In the genomic region with DNA sequence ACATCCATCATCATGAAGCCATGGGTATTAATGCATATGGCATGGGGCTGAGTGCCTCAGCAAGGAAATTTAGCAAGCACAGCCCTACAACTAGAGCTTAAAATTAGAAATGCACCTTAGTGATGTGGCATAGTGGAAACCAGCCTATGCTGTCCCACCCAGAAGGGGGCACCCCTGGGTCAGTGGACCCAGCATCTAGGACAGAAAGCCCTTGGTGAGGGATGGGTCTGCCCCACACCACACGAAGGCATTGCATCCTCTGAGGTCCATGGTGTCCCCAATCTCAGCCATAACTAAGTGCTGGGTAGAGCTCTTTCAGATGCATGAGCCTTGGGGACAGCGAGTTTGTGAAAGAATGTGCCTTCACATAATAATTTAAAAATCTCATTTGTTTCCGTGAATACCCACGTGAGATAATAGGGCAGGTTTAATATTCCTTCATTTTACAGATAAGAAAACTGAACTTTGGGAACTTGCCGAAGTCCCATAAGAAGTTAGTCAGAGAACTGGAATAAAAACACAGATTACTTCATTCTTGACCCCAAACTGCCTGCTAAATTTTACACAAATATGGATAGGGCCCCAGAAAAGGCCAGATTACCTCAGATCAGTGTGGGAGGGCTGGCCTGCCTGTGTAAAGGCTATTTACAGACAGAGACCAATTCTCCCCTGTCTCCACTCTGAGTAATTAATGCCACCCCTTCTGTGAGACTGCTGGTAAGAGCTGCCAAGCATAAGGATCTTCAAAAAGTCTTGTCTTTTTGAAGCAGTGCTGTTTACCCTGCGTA, we compare ENCODE assay signal across 17 cellular contexts.
DNase-seq lines count a peak whose midpoint lies in the region; ATAC-seq and TF ChIP-seq lines count a peak whose summit lies in the region.
"Had no signal": no experiment of that assay in that cellular context is flagged by ENCODE, and none has a peak within 500 bp of the region (broad histone marks: within the 10 kb centered on the region; RNA-seq: fewer than 3 reads in every experiment).

No MANE protein-coding gene starts in this region.

- H3K27ac ChIP-seq in mesendoderm (ENCODE audit: low read depth, low read length) (no peak overlapping the region), tibial nerve (peak overlapping the region in 2 of 4 donors; percentile 14 to 53)
- H3K27ac ChIP-seq: SJSA1, VCaP had no signal

- no peak overlapping the region for H4K8ac ChIP-seq in mesendoderm (ENCODE audit: low read depth, low read length)

- H3K4me1 ChIP-seq in mesendoderm (ENCODE audit: control insufficient read depth, low read depth, low read length) (no peaks in the 10 kb centered on the region), tibial nerve (peaks cover 0 to 26% (median 7%) of the 10 kb centered on the region in 4 donors)

- no peak overlapping the region for H3K4ac ChIP-seq in mesendoderm (ENCODE audit: low read depth, low read length)

- no peak overlapping the region for H3K4me3 ChIP-seq in GM06990 (replicated peaks; ENCODE audit: low read depth, low read length)
- H3K4me3 ChIP-seq in fibroblast of mammary gland (ENCODE audit: control insufficient read depth, low read depth, low read length), result no peak overlapping the region
- no peak overlapping the region for H3K4me3 ChIP-seq in mesendoderm (ENCODE audit: low read length)
- H3K4me3 ChIP-seq in tibial nerve, result no peak overlapping the region
- H3K4me3 ChIP-seq: SJSA1 had no signal

- no peaks in the 10 kb centered on the region for H3K79me2 ChIP-seq in mesendoderm (ENCODE audit: control insufficient read depth, insufficient read depth, low read length)

- TF ChIP-seq EP300 in tibial nerve (IDR thresholded peaks at IDR 0.05), result no peak

- no peak for ATAC-seq in GM18498 (IDR thresholded peaks at IDR 0.05; ENCODE audit: unreplicated experiment)
- no peak for ATAC-seq in HG02623 (IDR thresholded peaks at IDR 0.05; ENCODE audit: unreplicated experiment)
- ATAC-seq: activated T-cell treated with anti-CD3 and anti-CD28 coated beads, Interleukin-2, amount 50 U/mL, for 4 hours had no signal

- no peaks in the 10 kb centered on the region for H3K27me3 ChIP-seq in GM06990 (replicated peaks; ENCODE audit: control insufficient read depth, insufficient read depth, low read length)
- no peaks in the 10 kb centered on the region for H3K27me3 ChIP-seq in mesendoderm (ENCODE audit: insufficient read depth, low read length, poor library complexity)
- no peaks in the 10 kb centered on the region for H3K27me3 ChIP-seq in tibial nerve
- H3K27me3 ChIP-seq: SJSA1 had no signal

- H2BK120ac ChIP-seq in mesendoderm (ENCODE audit: low read depth, low read length), result no peak overlapping the region

- no peak overlapping the region for H2BK5ac ChIP-seq in mesendoderm (ENCODE audit: low read length)

- no peak overlapping the region for H3K4me2 ChIP-seq in mesendoderm (ENCODE audit: low read length)

- no peaks in the 10 kb centered on the region for H3K9me3 ChIP-seq in tibial nerve
- H3K9me3 ChIP-seq: SJSA1 had no signal

- H3K56ac ChIP-seq in mesendoderm (ENCODE audit: low read length), result no peak overlapping the region

- no peak for TF ChIP-seq POLR2A in tibial nerve (IDR thresholded peaks at IDR 0.05)

- TF ChIP-seq CTCF in GM06990 (IDR thresholded peaks at IDR 0.05; ENCODE audit: insufficient read depth, low read length, poor library complexity, severe bottlenecking) (peak; percentile 24), fibroblast of mammary gland (conservative IDR thresholded peaks at IDR 0.05; ENCODE audit: control insufficient read depth, insufficient read depth, low read depth, low read length) (peak; percentile 13), tibial nerve (IDR thresholded peaks at IDR 0.05) (no peak)

- H3K9ac ChIP-seq in mesendoderm (ENCODE audit: low read length), result no peak overlapping the region

- H3K36me3 ChIP-seq in GM06990 (ENCODE audit: control insufficient read depth, insufficient read depth, low read length) (peaks cover 6% of the 10 kb centered on the region), mesendoderm (ENCODE audit: control insufficient read depth, insufficient read depth, low read length) (no peaks in the 10 kb centered on the region), tibial nerve (no peaks in the 10 kb centered on the region)
- H3K36me3 ChIP-seq: SJSA1 had no signal

- no peak for DNase-seq in GM06990 (ENCODE audit: extremely low read depth, insufficient read length)
- peak; percentile 74 for DNase-seq in NCI-H69 (lab: John Stamatoyannopoulos, UW)
- peak; percentile 57 for DNase-seq in fibroblast of mammary gland (ENCODE audit: low read depth)
- peak; percentile 19 for DNase-seq in mesendoderm
- no peak for DNase-seq in tibial nerve (ENCODE audit: low spot score in 2 of 2)
- DNase-seq in NCI-H2196 (lab: John Stamatoyannopoulos, UW; ENCODE audit: unreplicated experiment), result no peak
- DNase-seq: activated T-cell treated with anti-CD3 and anti-CD28 coated beads, Interleukin-2, amount 50 U/mL, for 4 hours; anterior cingulate cortex; C1 segment of cervical spinal cord; hypothalamus; NCI-H524 treated with DMSO at 0.1 percent for 48 hours; stimulated activated CD4-positive, alpha-beta T cell treated with anti-CD3 and anti-CD28 coated beads, Interleukin-4, amount 100 ng/mL, for 4 hours; stimulated activated naive CD8-positive, alpha-beta T cell treated with anti-CD3 and anti-CD28 coated beads, Interleukin-15, amount 100 ng/mL, for 72 hours had no signal

- no peak overlapping the region for H3K23ac ChIP-seq in mesendoderm (ENCODE audit: low read length)

- no peak overlapping the region for H2AK5ac ChIP-seq in mesendoderm (ENCODE audit: low read length)

- H3K79me1 ChIP-seq in mesendoderm (ENCODE audit: low read length), result no peaks in the 10 kb centered on the region

- H2BK15ac ChIP-seq in mesendoderm (replicated peaks; ENCODE audit: low read depth), result no peak overlapping the region

- H4K5ac ChIP-seq in mesendoderm (ENCODE audit: low read length), result no peak overlapping the region

- WGBS in mesendoderm (ENCODE audit: extremely low coverage, insufficient coverage, low lambda C conversion rate), result no CpG with 5 or more reads among the region's 6 CpGs
- WGBS in tibial nerve, 2 donors, result 45 to 50% methylated on average over 5 to 6 of the region's 6 CpGs

- no peak overlapping the region for H3K18ac ChIP-seq in mesendoderm (ENCODE audit: low read length)

Comparison
In these comparisons a context has a peak if more than half of its experiments do, and no peak if none do; other contexts are left out.
1. DNase-seq: peak in NCI-H69 (single experiment), fibroblast of mammary gland (single experiment) and mesendoderm (single experiment); none in GM06990 (single experiment), tibial nerve (0 of 2) and NCI-H2196 (single experiment).
2. CTCF ChIP-seq: peak in GM06990 (single experiment) and fibroblast of mammary gland (single experiment); none in tibial nerve (0 of 5).